Comparison of ENCODE assay signal across 6 cellular contexts in genomic region chr12:50855679-50856078, GRCh38. TPM values are rescaled to one million over a fixed set of nuclear protein-coding genes. Genes with fewer than 3 reads are reported as not detected.
"Had no signal": no experiment of that assay in that cellular context is flagged by ENCODE, and none has a peak within 500 bp of the region (broad histone marks: within the 10 kb centered on the region; RNA-seq: fewer than 3 reads in every experiment).

No MANE protein-coding gene starts in this region.

RNA-seq across cellular contexts. Expression of gene TMPRSS12, which starts 13.0 kb away (rescaled TPM):
- total RNA-seq: GM23248, GM23338, H4, H7, H9, HFFc6 had no signal
- polyA plus RNA-seq: GM23248, GM23338 had no signal
